ENCODE assay signal across 1 cellular context in the genomic region with DNA sequence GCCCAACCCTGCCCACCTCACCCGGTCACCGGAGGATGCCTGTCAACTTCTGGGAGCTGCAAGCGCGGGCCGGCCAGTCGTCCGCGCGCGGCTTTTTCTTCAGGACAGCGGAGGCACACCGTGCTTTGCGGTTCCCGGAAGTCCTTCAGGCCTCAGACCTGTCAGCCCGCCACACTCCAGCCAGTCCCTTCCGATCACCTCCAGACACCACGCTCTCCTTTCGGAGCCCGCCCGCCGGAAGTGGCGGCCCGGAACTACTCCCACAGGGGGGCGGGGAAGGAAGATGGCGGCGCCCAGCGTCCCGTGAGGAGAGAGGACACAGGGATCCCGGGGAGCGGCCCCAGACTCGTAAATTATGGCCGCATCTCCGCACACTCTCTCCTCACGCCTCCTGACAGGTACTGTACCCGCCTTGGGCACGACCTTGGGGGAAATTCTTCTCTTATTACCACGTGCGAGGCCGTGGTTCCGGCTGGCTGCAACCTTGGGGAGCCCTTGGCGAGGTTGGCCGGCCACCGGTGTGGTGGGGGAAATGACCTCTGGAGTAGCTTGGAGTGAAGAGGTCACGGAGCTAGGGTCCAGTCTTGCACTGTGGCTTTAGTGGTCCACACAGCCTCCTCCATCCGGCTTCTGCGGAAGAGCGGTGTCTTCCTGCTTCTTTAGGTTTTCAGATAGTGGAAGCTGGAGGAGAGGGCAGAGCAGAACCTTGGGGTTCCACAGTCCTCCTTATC.
TF ChIP-seq lines count a peak whose summit lies in the region.

A gene (plus strand): TSS at position 254 of the 731 bp plus-strand sequence. CDS start 102 bp downstream, at position 356.

TF ChIP-seq in HepG2, 621 proteins besides CTCF, POLR2A, EP300 and RAD21 (continued from another document and continues in another):
- TF ChIP-seq, protein P1, sequence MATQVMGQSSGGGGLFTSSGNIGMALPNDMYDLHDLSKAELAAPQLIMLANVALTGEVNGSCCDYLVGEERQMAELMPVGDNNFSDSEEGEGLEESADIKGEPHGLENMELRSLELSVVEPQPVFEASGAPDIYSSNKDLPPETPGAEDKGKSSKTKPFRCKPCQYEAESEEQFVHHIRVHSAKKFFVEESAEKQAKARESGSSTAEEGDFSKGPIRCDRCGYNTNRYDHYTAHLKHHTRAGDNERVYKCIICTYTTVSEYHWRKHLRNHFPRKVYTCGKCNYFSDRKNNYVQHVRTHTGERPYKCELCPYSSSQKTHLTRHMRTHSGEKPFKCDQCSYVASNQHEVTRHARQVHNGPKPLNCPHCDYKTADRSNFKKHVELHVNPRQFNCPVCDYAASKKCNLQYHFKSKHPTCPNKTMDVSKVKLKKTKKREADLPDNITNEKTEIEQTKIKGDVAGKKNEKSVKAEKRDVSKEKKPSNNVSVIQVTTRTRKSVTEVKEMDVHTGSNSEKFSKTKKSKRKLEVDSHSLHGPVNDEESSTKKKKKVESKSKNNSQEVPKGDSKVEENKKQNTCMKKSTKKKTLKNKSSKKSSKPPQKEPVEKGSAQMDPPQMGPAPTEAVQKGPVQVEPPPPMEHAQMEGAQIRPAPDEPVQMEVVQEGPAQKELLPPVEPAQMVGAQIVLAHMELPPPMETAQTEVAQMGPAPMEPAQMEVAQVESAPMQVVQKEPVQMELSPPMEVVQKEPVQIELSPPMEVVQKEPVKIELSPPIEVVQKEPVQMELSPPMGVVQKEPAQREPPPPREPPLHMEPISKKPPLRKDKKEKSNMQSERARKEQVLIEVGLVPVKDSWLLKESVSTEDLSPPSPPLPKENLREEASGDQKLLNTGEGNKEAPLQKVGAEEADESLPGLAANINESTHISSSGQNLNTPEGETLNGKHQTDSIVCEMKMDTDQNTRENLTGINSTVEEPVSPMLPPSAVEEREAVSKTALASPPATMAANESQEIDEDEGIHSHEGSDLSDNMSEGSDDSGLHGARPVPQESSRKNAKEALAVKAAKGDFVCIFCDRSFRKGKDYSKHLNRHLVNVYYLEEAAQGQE (IDR thresholded peaks at IDR 0.05; ENCODE audit: borderline replicate concordance in 1 of 2, low read depth in 1 of 2, low read length in 2 of 2): peak in 1 of 2 experiments; percentile 62; a peak in 1 of 4 replicates
- TF ChIP-seq NONO (IDR thresholded peaks at IDR 0.05): no peak
- TF ChIP-seq NONO (CRISPR knock-in tag; conservative IDR thresholded peaks at IDR 0.05): peak; percentile 88
- TF ChIP-seq, protein P2, sequence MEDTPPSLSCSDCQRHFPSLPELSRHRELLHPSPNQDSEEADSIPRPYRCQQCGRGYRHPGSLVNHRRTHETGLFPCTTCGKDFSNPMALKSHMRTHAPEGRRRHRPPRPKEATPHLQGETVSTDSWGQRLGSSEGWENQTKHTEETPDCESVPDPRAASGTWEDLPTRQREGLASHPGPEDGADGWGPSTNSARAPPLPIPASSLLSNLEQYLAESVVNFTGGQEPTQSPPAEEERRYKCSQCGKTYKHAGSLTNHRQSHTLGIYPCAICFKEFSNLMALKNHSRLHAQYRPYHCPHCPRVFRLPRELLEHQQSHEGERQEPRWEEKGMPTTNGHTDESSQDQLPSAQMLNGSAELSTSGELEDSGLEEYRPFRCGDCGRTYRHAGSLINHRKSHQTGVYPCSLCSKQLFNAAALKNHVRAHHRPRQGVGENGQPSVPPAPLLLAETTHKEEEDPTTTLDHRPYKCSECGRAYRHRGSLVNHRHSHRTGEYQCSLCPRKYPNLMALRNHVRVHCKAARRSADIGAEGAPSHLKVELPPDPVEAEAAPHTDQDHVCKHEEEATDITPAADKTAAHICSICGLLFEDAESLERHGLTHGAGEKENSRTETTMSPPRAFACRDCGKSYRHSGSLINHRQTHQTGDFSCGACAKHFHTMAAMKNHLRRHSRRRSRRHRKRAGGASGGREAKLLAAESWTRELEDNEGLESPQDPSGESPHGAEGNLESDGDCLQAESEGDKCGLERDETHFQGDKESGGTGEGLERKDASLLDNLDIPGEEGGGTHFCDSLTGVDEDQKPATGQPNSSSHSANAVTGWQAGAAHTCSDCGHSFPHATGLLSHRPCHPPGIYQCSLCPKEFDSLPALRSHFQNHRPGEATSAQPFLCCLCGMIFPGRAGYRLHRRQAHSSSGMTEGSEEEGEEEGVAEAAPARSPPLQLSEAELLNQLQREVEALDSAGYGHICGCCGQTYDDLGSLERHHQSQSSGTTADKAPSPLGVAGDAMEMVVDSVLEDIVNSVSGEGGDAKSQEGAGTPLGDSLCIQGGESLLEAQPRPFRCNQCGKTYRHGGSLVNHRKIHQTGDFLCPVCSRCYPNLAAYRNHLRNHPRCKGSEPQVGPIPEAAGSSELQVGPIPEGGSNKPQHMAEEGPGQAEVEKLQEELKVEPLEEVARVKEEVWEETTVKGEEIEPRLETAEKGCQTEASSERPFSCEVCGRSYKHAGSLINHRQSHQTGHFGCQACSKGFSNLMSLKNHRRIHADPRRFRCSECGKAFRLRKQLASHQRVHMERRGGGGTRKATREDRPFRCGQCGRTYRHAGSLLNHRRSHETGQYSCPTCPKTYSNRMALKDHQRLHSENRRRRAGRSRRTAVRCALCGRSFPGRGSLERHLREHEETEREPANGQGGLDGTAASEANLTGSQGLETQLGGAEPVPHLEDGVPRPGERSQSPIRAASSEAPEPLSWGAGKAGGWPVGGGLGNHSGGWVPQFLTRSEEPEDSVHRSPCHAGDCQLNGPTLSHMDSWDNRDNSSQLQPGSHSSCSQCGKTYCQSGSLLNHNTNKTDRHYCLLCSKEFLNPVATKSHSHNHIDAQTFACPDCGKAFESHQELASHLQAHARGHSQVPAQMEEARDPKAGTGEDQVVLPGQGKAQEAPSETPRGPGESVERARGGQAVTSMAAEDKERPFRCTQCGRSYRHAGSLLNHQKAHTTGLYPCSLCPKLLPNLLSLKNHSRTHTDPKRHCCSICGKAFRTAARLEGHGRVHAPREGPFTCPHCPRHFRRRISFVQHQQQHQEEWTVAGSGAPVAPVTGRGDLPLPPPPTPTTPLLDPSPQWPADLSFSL (CRISPR knock-in tag; IDR thresholded peaks at IDR 0.05): no peak
- TF ChIP-seq, protein P3, sequence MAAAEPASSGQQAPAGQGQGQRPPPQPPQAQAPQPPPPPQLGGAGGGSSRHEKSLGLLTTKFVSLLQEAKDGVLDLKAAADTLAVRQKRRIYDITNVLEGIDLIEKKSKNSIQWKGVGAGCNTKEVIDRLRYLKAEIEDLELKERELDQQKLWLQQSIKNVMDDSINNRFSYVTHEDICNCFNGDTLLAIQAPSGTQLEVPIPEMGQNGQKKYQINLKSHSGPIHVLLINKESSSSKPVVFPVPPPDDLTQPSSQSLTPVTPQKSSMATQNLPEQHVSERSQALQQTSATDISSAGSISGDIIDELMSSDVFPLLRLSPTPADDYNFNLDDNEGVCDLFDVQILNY (CRISPR knock-in tag; conservative IDR thresholded peaks at IDR 0.05): no peak; the same call in 1 of the 2 replicates
- no peak for TF ChIP-seq ZNF629 (CRISPR knock-in tag; conservative IDR thresholded peaks at IDR 0.05)
- TF ChIP-seq, protein P4, sequence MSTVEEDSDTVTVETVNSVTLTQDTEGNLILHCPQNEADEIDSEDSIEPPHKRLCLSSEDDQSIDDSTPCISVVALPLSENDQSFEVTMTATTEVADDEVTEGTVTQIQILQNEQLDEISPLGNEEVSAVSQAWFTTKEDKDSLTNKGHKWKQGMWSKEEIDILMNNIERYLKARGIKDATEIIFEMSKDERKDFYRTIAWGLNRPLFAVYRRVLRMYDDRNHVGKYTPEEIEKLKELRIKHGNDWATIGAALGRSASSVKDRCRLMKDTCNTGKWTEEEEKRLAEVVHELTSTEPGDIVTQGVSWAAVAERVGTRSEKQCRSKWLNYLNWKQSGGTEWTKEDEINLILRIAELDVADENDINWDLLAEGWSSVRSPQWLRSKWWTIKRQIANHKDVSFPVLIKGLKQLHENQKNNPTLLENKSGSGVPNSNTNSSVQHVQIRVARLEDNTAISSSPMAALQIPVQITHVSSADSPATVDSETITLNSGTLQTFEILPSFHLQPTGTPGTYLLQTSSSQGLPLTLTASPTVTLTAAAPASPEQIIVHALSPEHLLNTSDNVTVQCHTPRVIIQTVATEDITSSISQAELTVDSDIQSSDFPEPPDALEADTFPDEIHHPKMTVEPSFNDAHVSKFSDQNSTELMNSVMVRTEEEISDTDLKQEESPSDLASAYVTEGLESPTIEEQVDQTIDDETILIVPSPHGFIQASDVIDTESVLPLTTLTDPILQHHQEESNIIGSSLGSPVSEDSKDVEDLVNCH (CRISPR knock-in tag; IDR thresholded peaks at IDR 0.05): no peak
- TF ChIP-seq RARG (CRISPR knock-in tag; IDR thresholded peaks at IDR 0.05; ENCODE audit: low read depth): no peak
- TF ChIP-seq, protein P5, sequence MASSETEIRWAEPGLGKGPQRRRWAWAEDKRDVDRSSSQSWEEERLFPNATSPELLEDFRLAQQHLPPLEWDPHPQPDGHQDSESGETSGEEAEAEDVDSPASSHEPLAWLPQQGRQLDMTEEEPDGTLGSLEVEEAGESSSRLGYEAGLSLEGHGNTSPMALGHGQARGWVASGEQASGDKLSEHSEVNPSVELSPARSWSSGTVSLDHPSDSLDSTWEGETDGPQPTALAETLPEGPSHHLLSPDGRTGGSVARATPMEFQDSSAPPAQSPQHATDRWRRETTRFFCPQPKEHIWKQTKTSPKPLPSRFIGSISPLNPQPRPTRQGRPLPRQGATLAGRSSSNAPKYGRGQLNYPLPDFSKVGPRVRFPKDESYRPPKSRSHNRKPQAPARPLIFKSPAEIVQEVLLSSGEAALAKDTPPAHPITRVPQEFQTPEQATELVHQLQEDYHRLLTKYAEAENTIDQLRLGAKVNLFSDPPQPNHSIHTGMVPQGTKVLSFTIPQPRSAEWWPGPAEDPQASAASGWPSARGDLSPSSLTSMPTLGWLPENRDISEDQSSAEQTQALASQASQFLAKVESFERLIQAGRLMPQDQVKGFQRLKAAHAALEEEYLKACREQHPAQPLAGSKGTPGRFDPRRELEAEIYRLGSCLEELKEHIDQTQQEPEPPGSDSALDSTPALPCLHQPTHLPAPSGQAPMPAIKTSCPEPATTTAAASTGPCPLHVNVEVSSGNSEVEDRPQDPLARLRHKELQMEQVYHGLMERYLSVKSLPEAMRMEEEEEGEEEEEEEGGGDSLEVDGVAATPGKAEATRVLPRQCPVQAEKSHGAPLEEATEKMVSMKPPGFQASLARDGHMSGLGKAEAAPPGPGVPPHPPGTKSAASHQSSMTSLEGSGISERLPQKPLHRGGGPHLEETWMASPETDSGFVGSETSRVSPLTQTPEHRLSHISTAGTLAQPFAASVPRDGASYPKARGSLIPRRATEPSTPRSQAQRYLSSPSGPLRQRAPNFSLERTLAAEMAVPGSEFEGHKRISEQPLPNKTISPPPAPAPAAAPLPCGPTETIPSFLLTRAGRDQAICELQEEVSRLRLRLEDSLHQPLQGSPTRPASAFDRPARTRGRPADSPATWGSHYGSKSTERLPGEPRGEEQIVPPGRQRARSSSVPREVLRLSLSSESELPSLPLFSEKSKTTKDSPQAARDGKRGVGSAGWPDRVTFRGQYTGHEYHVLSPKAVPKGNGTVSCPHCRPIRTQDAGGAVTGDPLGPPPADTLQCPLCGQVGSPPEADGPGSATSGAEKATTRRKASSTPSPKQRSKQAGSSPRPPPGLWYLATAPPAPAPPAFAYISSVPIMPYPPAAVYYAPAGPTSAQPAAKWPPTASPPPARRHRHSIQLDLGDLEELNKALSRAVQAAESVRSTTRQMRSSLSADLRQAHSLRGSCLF (CRISPR knock-in tag; IDR thresholded peaks at IDR 0.05; ENCODE audit: borderline replicate concordance): no peak
- TF ChIP-seq, protein P6, sequence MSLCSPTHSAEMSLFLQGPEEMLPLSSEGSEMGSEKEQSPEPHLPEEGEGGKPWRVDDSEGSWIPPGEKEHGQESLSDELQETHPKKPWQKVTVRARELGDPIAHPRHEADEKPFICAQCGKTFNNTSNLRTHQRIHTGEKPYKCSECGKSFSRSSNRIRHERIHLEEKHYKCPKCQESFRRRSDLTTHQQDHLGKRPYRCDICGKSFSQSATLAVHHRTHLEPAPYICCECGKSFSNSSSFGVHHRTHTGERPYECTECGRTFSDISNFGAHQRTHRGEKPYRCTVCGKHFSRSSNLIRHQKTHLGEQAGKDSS (CRISPR knock-in tag; IDR thresholded peaks at IDR 0.05; ENCODE audit: borderline replicate concordance, low read depth): no peak
- TF ChIP-seq, protein P7, sequence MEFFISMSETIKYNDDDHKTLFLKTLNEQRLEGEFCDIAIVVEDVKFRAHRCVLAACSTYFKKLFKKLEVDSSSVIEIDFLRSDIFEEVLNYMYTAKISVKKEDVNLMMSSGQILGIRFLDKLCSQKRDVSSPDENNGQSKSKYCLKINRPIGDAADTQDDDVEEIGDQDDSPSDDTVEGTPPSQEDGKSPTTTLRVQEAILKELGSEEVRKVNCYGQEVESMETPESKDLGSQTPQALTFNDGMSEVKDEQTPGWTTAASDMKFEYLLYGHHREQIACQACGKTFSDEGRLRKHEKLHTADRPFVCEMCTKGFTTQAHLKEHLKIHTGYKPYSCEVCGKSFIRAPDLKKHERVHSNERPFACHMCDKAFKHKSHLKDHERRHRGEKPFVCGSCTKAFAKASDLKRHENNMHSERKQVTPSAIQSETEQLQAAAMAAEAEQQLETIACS (CRISPR knock-in tag; IDR thresholded peaks at IDR 0.05): no peak
- TF ChIP-seq PAF1 (CRISPR knock-in tag; IDR thresholded peaks at IDR 0.05): no peak
- TF ChIP-seq KLF9 (CRISPR knock-in tag; IDR thresholded peaks at IDR 0.05; ENCODE audit: low read depth): peak; percentile 69
- peak; percentile 96 for TF ChIP-seq HDAC1 (CRISPR knock-in tag; IDR thresholded peaks at IDR 0.05)
- peak; percentile 85 for TF ChIP-seq ZNF816 (CRISPR knock-in tag; IDR thresholded peaks at IDR 0.05; ENCODE audit: borderline replicate concordance)
- TF ChIP-seq ZNF274 (CRISPR knock-in tag; IDR thresholded peaks at IDR 0.05): peak; percentile 79; the same call in 1 of the 2 replicates
- TF ChIP-seq NR1H2 (CRISPR knock-in tag; IDR thresholded peaks at IDR 0.05; ENCODE audit: borderline replicate concordance, low read depth): no peak
- no peak for TF ChIP-seq CHD4 (IDR thresholded peaks at IDR 0.05; ENCODE audit: borderline replicate concordance, low read length)
- TF ChIP-seq TGIF2 (CRISPR knock-in tag; IDR thresholded peaks at IDR 0.05): peak; percentile 92
- TF ChIP-seq SMC3 (IDR thresholded peaks at IDR 0.05; ENCODE audit: low read length): no peak
- no peak for TF ChIP-seq ZNF383 (CRISPR knock-in tag; IDR thresholded peaks at IDR 0.05; ENCODE audit: borderline replicate concordance)
- TF ChIP-seq REXO4 (CRISPR knock-in tag; IDR thresholded peaks at IDR 0.05; ENCODE audit: borderline replicate concordance): no peak; the same call in 1 of the 2 replicates
- TF ChIP-seq ZNF589 (CRISPR knock-in tag; conservative IDR thresholded peaks at IDR 0.05): no peak; the same call in 1 of the 2 replicates
